11 cellular contexts compared by ENCODE assay signal in the genomic region with DNA sequence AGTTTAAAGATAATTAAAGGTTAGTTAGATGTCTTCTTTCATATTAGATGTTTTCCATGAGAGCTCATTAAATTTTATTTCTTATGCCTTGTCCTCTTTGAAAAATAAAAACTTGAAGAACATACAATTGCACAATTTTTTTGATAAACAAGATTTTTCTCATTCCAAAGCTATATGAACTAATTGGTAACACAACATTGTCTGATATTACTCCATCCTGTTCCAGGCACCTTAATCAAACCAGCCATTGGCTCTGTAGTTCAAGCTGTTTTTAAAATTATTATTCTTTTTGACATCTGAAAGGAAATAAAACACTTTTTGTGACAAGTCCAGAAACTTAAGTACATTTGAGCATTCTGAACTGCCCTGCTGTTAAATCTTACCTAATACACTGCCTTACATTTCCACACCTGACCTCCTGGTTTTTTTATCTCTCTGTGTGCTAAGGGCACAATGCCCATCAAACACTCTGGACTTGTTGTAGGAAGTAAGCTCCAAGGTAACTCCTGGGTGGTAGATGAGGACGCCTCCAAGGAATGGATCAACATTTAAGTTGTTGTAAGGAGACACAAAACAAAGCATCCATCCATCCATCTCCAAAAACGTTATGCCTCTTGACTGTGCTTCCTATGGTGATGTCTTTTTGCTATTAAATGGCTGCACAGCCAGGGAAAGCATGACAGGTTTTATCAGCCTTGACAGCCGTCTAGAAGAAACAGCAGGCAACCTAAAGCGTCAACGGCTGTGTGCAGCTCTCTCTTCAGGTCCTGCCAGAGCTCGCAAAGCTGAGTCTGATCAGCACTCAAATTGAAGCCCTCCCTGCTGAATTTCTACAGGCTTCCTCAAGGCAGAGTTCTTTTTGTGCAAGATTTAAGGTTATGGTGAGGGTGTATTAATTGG.
"Had no signal": no experiment of that assay in that cellular context is flagged by ENCODE, and none has a peak within 500 bp of the region (broad histone marks: within the 10 kb centered on the region; RNA-seq: fewer than 3 reads in every experiment).

No MANE protein-coding gene starts in this region.

- ATAC-seq: activated CD4-positive, CD25-positive, alpha-beta regulatory T cell treated with anti-CD3 and anti-CD28 coated beads, Interleukin-2, amount 50 U/mL, for 24 hours; sciatic nerve had no signal

- H3K9me3 ChIP-seq: ascending aorta, suprapubic skin had no signal

- H3K4me3 ChIP-seq: ascending aorta, suprapubic skin had no signal

- H3K36me3 ChIP-seq: ascending aorta, suprapubic skin had no signal

- H3K27me3 ChIP-seq: ascending aorta, suprapubic skin had no signal

- H3K4me1 ChIP-seq: ascending aorta, suprapubic skin had no signal

- H3K27ac ChIP-seq: ascending aorta, suprapubic skin had no signal

- DNase-seq: activated CD4-positive, alpha-beta T cell treated with anti-CD3 and anti-CD28 coated beads, Interleukin-2, amount 50 U/mL, for 1 hour; activated naive CD4-positive, alpha-beta T cell; activated naive CD8-positive, alpha-beta T cell treated with anti-CD3 and anti-CD28 coated beads, Interleukin-2, amount 10 ng/mL, durations not matched to agents 7 days and 5 days; kidney glomerular epithelial cell; mesenchymal stem cell; SW 1271; trophoblast cell had no signal
